Comparison of ENCODE assay signal across 1 cellular context in the genomic region with DNA sequence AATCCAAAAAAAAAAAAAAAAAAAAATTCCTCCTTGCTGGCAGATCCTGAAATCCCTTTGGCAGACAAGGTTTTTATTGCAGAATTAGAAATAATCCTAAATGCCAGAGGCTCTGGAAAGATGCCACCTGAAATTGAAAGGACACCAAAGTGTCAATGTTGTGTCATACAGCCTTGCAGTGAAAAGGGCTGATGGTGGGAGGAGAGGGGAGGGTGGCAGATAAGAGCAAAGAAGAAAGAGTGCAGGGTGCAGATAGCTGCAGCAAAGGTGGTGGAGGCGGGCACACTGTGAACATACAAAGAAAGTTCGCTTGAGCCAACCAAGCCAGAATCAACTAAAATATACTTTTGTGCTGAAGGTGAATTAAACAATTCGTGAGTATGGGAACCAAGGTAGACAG.
TF ChIP-seq lines count a peak whose summit lies in the region.

No MANE protein-coding gene starts in this region.

TF ChIP-seq in K562, 482 proteins besides CTCF, POLR2A, EP300 and RAD21 (continued from another document):
- TF ChIP-seq FOXP4 (CRISPR knock-in tag; IDR thresholded peaks at IDR 0.05; ENCODE audit: borderline replicate concordance), result no peak
- TF ChIP-seq CUX1 (CRISPR knock-in tag; IDR thresholded peaks at IDR 0.05), result peak; percentile 48; the same call in 1 of the 2 replicates
- TF ChIP-seq, protein P1, sequence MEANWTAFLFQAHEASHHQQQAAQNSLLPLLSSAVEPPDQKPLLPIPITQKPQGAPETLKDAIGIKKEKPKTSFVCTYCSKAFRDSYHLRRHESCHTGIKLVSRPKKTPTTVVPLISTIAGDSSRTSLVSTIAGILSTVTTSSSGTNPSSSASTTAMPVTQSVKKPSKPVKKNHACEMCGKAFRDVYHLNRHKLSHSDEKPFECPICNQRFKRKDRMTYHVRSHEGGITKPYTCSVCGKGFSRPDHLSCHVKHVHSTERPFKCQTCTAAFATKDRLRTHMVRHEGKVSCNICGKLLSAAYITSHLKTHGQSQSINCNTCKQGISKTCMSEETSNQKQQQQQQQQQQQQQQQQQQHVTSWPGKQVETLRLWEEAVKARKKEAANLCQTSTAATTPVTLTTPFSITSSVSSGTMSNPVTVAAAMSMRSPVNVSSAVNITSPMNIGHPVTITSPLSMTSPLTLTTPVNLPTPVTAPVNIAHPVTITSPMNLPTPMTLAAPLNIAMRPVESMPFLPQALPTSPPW (CRISPR knock-in tag; IDR thresholded peaks at IDR 0.05), result peak; percentile 54
- TF ChIP-seq MYNN (IDR thresholded peaks at IDR 0.05), result 0 out of 2 replicates have a peak, but pooled peaks have one; percentile 64
- no peak for TF ChIP-seq MYNN (CRISPR knock-in tag; IDR thresholded peaks at IDR 0.05)
- no peak for TF ChIP-seq MNT (conservative IDR thresholded peaks at IDR 0.05)
- TF ChIP-seq, protein P2, sequence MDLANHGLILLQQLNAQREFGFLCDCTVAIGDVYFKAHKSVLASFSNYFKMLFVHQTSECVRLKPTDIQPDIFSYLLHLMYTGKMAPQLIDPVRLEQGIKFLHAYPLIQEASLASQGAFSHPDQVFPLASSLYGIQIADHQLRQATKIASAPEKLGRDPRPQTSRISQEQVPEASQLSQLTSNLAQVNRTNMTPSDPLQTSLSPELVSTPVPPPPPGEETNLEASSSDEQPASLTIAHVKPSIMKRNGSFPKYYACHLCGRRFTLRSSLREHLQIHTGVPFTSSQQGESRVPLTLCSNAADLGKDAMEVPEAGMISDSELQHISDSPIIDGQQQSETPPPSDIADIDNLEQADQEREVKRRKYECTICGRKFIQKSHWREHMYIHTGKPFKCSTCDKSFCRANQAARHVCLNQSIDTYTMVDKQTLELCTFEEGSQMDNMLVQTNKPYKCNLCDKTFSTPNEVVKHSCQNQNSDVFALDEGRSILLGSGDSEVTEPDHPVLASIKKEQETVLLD (IDR thresholded peaks at IDR 0.05), result 0 out of 2 replicates have a peak, but pooled peaks have one; percentile 32
- TF ChIP-seq NCOR1 (IDR thresholded peaks at IDR 0.05), result peak; percentile 86
- peak; percentile 27; the same call in 1 of the 2 replicates for TF ChIP-seq CREM (IDR thresholded peaks at IDR 0.05; ENCODE audit: low read depth)
- TF ChIP-seq ZNF57 (CRISPR knock-in tag; IDR thresholded peaks at IDR 0.05), result no peak
